ENCODE assay signal across 25 cellular contexts in genomic region chr16:82157836-82158235, GRCh38. TPM values are rescaled to one million over a fixed set of nuclear protein-coding genes. Genes with fewer than 3 reads are reported as not detected.
A peak's percentile ranks its signal among the peaks of the same experiment; 100 is the strongest.
DNase-seq lines count a peak whose midpoint lies in the region; ATAC-seq, FAIRE-seq and TF ChIP-seq lines count a peak whose summit lies in the region.
"Had no signal": no experiment of that assay in that cellular context is flagged by ENCODE, and none has a peak within 500 bp of the region (broad histone marks: within the 10 kb centered on the region; RNA-seq: fewer than 3 reads in every experiment).

No MANE protein-coding gene starts in this region.

- H3K4me3 Mint-ChIP-seq in HFFc6 (no peak overlapping the region), nephron progenitor cell (no peak overlapping the region), osteocyte (ENCODE audit: unreplicated experiment) (no peak overlapping the region)
- H3K4me3 Mint-ChIP-seq: activated B cell treated with CpG ODN at 0.5 μM for 24 hours; activated CD4-positive, alpha-beta memory T cell treated with anti-CD3 and anti-CD28 coated beads, Interleukin-2, amount 10 ng/mL, durations not matched to agents 7 days and 5 days; dendritic cell treated with granulocyte-macrophage colony-stimulating factor and Interleukin-4, amounts not matched to agents 40 ng/mL and 50 ng/mL, for 4 days; neural progenitor cell had no signal

- intact Hi-C loops in prostate gland (cut with DNase I) = no loop called here

- H3K4me1 ChIP-seq in A549 (peaks cover 4% of the 10 kb centered on the region; the same call in 2 of the 3 replicates), prostate gland (replicated peaks) (peaks cover 4% of the 10 kb centered on the region)
- H3K4me1 ChIP-seq: neural progenitor cell, thyroid gland had no signal

- H3K27me3 ChIP-seq in prostate gland (replicated peaks; ENCODE audit: insufficient read depth) = no peaks in the 10 kb centered on the region
- H3K27me3 ChIP-seq: adrenal gland, cardiac muscle cell, heart right ventricle, neural progenitor cell, thyroid gland had no signal

- H3K9me3 Mint-ChIP-seq in HFFc6 = no peaks in the 10 kb centered on the region
- H3K9me3 Mint-ChIP-seq in nephron progenitor cell = peaks cover 25% of the 10 kb centered on the region
- H3K9me3 Mint-ChIP-seq in osteocyte (ENCODE audit: unreplicated experiment) = peaks cover 11% of the 10 kb centered on the region
- H3K9me3 Mint-ChIP-seq: activated CD4-positive, alpha-beta memory T cell treated with anti-CD3 and anti-CD28 coated beads, Interleukin-2, amount 10 ng/mL, durations not matched to agents 7 days and 5 days; dendritic cell treated with granulocyte-macrophage colony-stimulating factor and Interleukin-4, amounts not matched to agents 40 ng/mL and 50 ng/mL, for 4 days had no signal

- no peak for TF ChIP-seq EP300 in A549 (IDR thresholded peaks at IDR 0.05)

- TF ChIP-seq CTCF in A549 (IDR thresholded peaks at IDR 0.05) = no peak
- TF ChIP-seq CTCF in HFFc6 (IDR thresholded peaks at IDR 0.05) = no peak
- no peak for TF ChIP-seq CTCF in choroid plexus epithelial cell (conservative IDR thresholded peaks at IDR 0.05; ENCODE audit: low read depth, low read length)
- no peak for TF ChIP-seq CTCF in nephron progenitor cell (IDR thresholded peaks at IDR 0.05)
- no peak for TF ChIP-seq CTCF in osteocyte (IDR thresholded peaks at IDR 0.05)
- TF ChIP-seq CTCF in prostate gland (IDR thresholded peaks at IDR 0.05) = no peak

- TF ChIP-seq POLR2A in A549 (IDR thresholded peaks at IDR 0.05; ENCODE audit: low read length) (no peak), prostate gland (IDR thresholded peaks at IDR 0.05) (no peak), GM12891 (IDR thresholded peaks at IDR 0.05; ENCODE audit: low read depth, low read length) (no peak)

- H3K27ac ChIP-seq in A549 = no peak overlapping the region
- no peak overlapping the region for H3K27ac ChIP-seq in prostate gland
- H3K27ac ChIP-seq: C4-2B, cardiac muscle cell, heart right ventricle, neural progenitor cell, thyroid gland had no signal

- H3K4me1 Mint-ChIP-seq in HFFc6 (ENCODE audit: low read depth) (peaks cover 19% of the 10 kb centered on the region), nephron progenitor cell (peaks cover 22% of the 10 kb centered on the region), osteocyte (ENCODE audit: unreplicated experiment) (peaks cover 3% of the 10 kb centered on the region)
- H3K4me1 Mint-ChIP-seq: activated B cell treated with CpG ODN at 0.5 μM for 24 hours had no signal

- POLR2A ChIA-PET in A549 (lab: Yijun Ruan, JAX) = no interaction called here

- H3K36me3 ChIP-seq in prostate gland = peaks cover 0 to 7% of the 10 kb centered on the region in 2 donors

- H3K36me3 Mint-ChIP-seq in HFFc6 (ENCODE audit: low read depth) = peaks cover 13% of the 10 kb centered on the region
- H3K36me3 Mint-ChIP-seq in nephron progenitor cell (ENCODE audit: low read depth) = peaks cover 96% of the 10 kb centered on the region
- H3K36me3 Mint-ChIP-seq in osteocyte (ENCODE audit: unreplicated experiment) = peaks cover 24% of the 10 kb centered on the region

- H3K27me3 Mint-ChIP-seq in HFFc6 (ENCODE audit: insufficient read depth) = no peaks in the 10 kb centered on the region
- H3K27me3 Mint-ChIP-seq in nephron progenitor cell (ENCODE audit: low read depth, poor library complexity) = no peaks in the 10 kb centered on the region
- no peaks in the 10 kb centered on the region for H3K27me3 Mint-ChIP-seq in osteocyte (ENCODE audit: unreplicated experiment)
- H3K27me3 Mint-ChIP-seq: activated B cell treated with CpG ODN at 0.5 μM for 24 hours; activated CD4-positive, alpha-beta memory T cell treated with anti-CD3 and anti-CD28 coated beads, Interleukin-2, amount 10 ng/mL, durations not matched to agents 7 days and 5 days; dendritic cell treated with granulocyte-macrophage colony-stimulating factor and Interleukin-4, amounts not matched to agents 40 ng/mL and 50 ng/mL, for 4 days had no signal

- peaks cover 2% of the 10 kb centered on the region; the same call in 1 of the 3 replicates for H3K9me3 ChIP-seq in A549
- no peaks in the 10 kb centered on the region for H3K9me3 ChIP-seq in prostate gland
- H3K9me3 ChIP-seq: adrenal gland, thyroid gland had no signal

- ATAC-seq in A549 = no peak

- H3K4me2 ChIP-seq in A549 = no peak overlapping the region
- H3K4me2 ChIP-seq: neural progenitor cell had no signal

- H3K27ac Mint-ChIP-seq in HFFc6 (peak overlapping the region; percentile 37), nephron progenitor cell (peak overlapping the region; percentile 1), osteocyte (ENCODE audit: unreplicated experiment) (no peak overlapping the region)
- H3K27ac Mint-ChIP-seq: activated B cell treated with CpG ODN at 0.5 μM for 24 hours; activated CD4-positive, alpha-beta memory T cell treated with anti-CD3 and anti-CD28 coated beads, Interleukin-2, amount 10 ng/mL, durations not matched to agents 7 days and 5 days; dendritic cell treated with granulocyte-macrophage colony-stimulating factor and Interleukin-4, amounts not matched to agents 40 ng/mL and 50 ng/mL, for 4 days; neural progenitor cell had no signal

- CTCF ChIA-PET in A549 (lab: Yijun Ruan, JAX) = no interaction called here

- no peak for TF ChIP-seq RAD21 in A549 (conservative IDR thresholded peaks at IDR 0.05 in 1 of 2, IDR thresholded peaks at IDR 0.05 in 1 of 2)

- DNase-seq in A549 (ENCODE audit: low read depth in 1 of 2, low spot score in 1 of 2) (no peak), HFFc6 (no peak), choroid plexus epithelial cell (ENCODE audit: low read depth) (peak; percentile 8), nephron progenitor cell (no peak), osteocyte (ENCODE audit: extremely low spot score, unreplicated experiment) (no peak), prostate gland (ENCODE audit: low spot score) (no peak), GM12891 (ENCODE audit: insufficient read length, low spot score) (no peak), Ammon's horn (ENCODE audit: low spot score) (no peak)
- DNase-seq: ACHN; activated B cell treated with CpG ODN at 0.5 μM for 24 hours; activated CD4-positive, alpha-beta memory T cell treated with anti-CD3 and anti-CD28 coated beads, Interleukin-2, amount 10 ng/mL, durations not matched to agents 7 days and 5 days; adrenal gland; heart right ventricle; left ventricle myocardium superior; NCI-H1694 treated with DMSO at 0.1 percent for 48 hours; NCI-H526 treated with DMSO at 0.1 percent for 48 hours; small intestine; stimulated activated CD4-positive, alpha-beta T cell treated with anti-CD3 and anti-CD28 coated beads, Interleukin-2, amount 100 ng/mL, for 48 hours; stimulated activated naive CD4-positive, alpha-beta T cell; thyroid gland had no signal

- FAIRE-seq in A549 (lab: Jason Lieb, UNC) = no peak
- FAIRE-seq in GM12891 (lab: Jason Lieb, UNC) = no peak
- FAIRE-seq: GM18507, small intestine had no signal

- H3K4me3 ChIP-seq in A549 (no peak overlapping the region), choroid plexus epithelial cell (ENCODE audit: low read depth, low read length) (no peak overlapping the region), prostate gland (no peak overlapping the region)
- H3K4me3 ChIP-seq: adrenal gland, cardiac muscle cell, heart right ventricle, neural progenitor cell, thyroid gland had no signal

- WGBS in A549 (ENCODE audit: missing lambda C conversion rate) = 88% methylated on average over 5 of the region's 5 CpGs
- WGBS in prostate gland = 82% methylated on average over 5 of the region's 5 CpGs

TF ChIP-seq in A549, 52 proteins besides CTCF, POLR2A, EP300 and RAD21:
- no peak for TF ChIP-seq JUN (IDR thresholded peaks at IDR 0.05)
- TF ChIP-seq ATOH8 (CRISPR knock-in tag; IDR thresholded peaks at IDR 0.05; ENCODE audit: low read depth) = no peak
- TF ChIP-seq MAFK (IDR thresholded peaks at IDR 0.05; ENCODE audit: partially characterized antibody) = peak; percentile 85

TF ChIP-seq in GM12891, 5 proteins besides CTCF, POLR2A, EP300 and RAD21:
- TF ChIP-seq PAX5 (IDR thresholded peaks at IDR 0.05; ENCODE audit: insufficient read depth, low read length, severe bottlenecking) = no peak
- TF ChIP-seq SPI1 (IDR thresholded peaks at IDR 0.05; ENCODE audit: low read depth, low read length) = no peak
- TF ChIP-seq TAF1 (IDR thresholded peaks at IDR 0.05; ENCODE audit: low read depth, low read length) = no peak
- no peak for TF ChIP-seq POLR2AphosphoS5 (IDR thresholded peaks at IDR 0.05; ENCODE audit: low read depth, low read length)
- no peak for TF ChIP-seq POU2F2 (IDR thresholded peaks at IDR 0.05; ENCODE audit: low read depth, low read length)

RNA-seq across cellular contexts. Expression of gene MPHOSPH6, which starts 12.2 kb away (rescaled TPM):
- polyA plus RNA-seq in A549 (2011; rRNA removed) (20.9 and 43.7 TPM in 2 replicates), A549 (2017; fragmentation: RNase III; extraction: RNeasy Plus Mini Kit Qiagen cat#74134 plus additional on column Dnase treatment) (47.4 to 53.5 TPM (median 49.4 TPM) in 3 replicates)
- 9.0 and 11.9 TPM in 2 replicates for polyA plus RNA-seq in A549 (2012; cell fraction: cytosol; rRNA removed)
- polyA plus RNA-seq in A549 (2012; cell fraction: nucleus; rRNA removed) = 3.6 and 9.6 TPM in 2 replicates
- 3.0 and 4.3 TPM in 2 replicates for polyA minus RNA-seq in A549 (2011; rRNA and poly(A)+ RNA removed)
- 10 to 100 TPM; 22.8 to 32.1 (median 24.7) TPM for total RNA-seq in HFFc6 (2021; fragmentation: NEBNext Ultra II Directional; extraction: Animal tissue kit (Norgen Biotek cat#: 25700))
- total RNA-seq in osteocyte (13.6 and 14.9 TPM in 2 replicates), prostate gland (10 to 100 TPM; 23.7 to 23.8 TPM)
- 14.6 TPM for polyA plus RNA-seq in GM12891 (2012; ENCODE audit: low read depth, missing spikeins)
